In the genomic region with DNA sequence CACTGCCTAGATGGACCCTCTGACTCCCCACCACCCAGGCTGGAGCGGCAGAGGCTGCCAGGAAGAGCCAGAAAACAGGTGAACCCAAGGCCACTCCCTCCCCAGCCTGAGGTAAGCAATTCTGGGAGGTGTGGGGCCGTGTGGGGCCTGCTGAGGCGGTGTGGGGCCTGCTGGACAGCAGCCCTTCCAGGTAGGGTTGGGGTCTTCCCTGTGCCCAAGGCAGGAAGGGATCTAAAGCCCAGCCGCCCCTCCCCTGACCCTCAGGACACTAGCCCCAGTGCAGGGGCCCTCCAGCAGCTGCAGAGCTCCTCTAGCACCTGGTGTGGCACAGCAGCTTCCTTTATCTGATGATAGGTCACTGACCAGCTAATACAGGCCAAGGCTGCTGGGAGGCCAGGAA, we compare ENCODE assay signal across 16 cellular contexts.
DNase-seq lines count a peak whose midpoint lies in the region; ATAC-seq and TF ChIP-seq lines count a peak whose summit lies in the region.
"Had no signal": no experiment of that assay in that cellular context is flagged by ENCODE, and none has a peak within 500 bp of the region (broad histone marks: within the 10 kb centered on the region; RNA-seq: fewer than 3 reads in every experiment).

No MANE protein-coding gene starts in this region.

- no peak overlapping the region for H2AK5ac ChIP-seq in neuronal stem cell (ENCODE audit: low read depth, low read length)

- no peak overlapping the region for H2BK12ac ChIP-seq in neuronal stem cell (ENCODE audit: low read length)

- peaks cover 7% of the 10 kb centered on the region for H3K9me3 ChIP-seq in DND-41 (ENCODE audit: insufficient read depth, low read length, severe bottlenecking)
- H3K9me3 ChIP-seq in duodenal mucosa (ENCODE audit: control insufficient read depth in 1 of 2, low read length in 2 of 2): peaks cover 0 to 15% of the 10 kb centered on the region in 2 donors
- peaks cover 0 to 1% of the 10 kb centered on the region in 2 donors for H3K9me3 ChIP-seq in neuronal stem cell (replicated peaks in 1 of 2; ENCODE audit: control insufficient read depth in 2 of 2, insufficient read depth in 1 of 2, low read depth in 1 of 2, low read length in 2 of 2)

- TF ChIP-seq CTCF in DND-41 (IDR thresholded peaks at IDR 0.05; ENCODE audit: borderline replicate concordance, extremely low read depth, low read length, poor library complexity, severe bottlenecking) (no peak), GM13976 (IDR thresholded peaks at IDR 0.05; ENCODE audit: borderline replicate concordance, control extremely low read depth, extremely low read depth, insufficient read depth, missing control alignments) (no peak)

- H2BK120ac ChIP-seq in neuronal stem cell (ENCODE audit: low read depth, low read length): no peak overlapping the region

- no peak overlapping the region for H2BK5ac ChIP-seq in neuronal stem cell (ENCODE audit: low read length)

- H3K4ac ChIP-seq in neuronal stem cell (ENCODE audit: low read length): no peak overlapping the region

- no peak for ATAC-seq in DND-41 (ENCODE audit: insufficient read depth, low read depth)

- H4K8ac ChIP-seq in neuronal stem cell (ENCODE audit: low read depth, low read length): no peak overlapping the region

- in situ Hi-C loops in KBM-7 (cut with MboI; ENCODE audit: low pct_unique_long_range_greater_than_20kb, low sequenced_read_pairs): no loop called here
- in situ Hi-C loops in GM13976 (cut with MboI; ENCODE audit: low sequenced_read_pairs, unreplicated experiment): no loop called here

- H4K20me1 ChIP-seq in DND-41 (ENCODE audit: insufficient read depth, low read length): no peaks in the 10 kb centered on the region

- H2AFZ ChIP-seq in DND-41 (ENCODE audit: low read depth, low read length) (no peak overlapping the region), neuronal stem cell (ENCODE audit: low read length) (no peak overlapping the region)
- H2AFZ ChIP-seq: GM23248 had no signal

- H3K27ac ChIP-seq in DND-41 (ENCODE audit: low read length) (no peak overlapping the region), duodenal mucosa (ENCODE audit: low read depth, low read length) (no peak overlapping the region), neuronal stem cell (replicated peaks; ENCODE audit: low read length) (no peak overlapping the region)
- H3K27ac ChIP-seq: GM23248, HL-60 had no signal

- H3K79me1 ChIP-seq in neuronal stem cell (ENCODE audit: low read depth, low read length): no peaks in the 10 kb centered on the region

- no CpG with 5 or more reads among the region's 4 CpGs for WGBS in neuronal stem cell (ENCODE audit: extremely low coverage in 2 of 2, insufficient read length in 2 of 2, insufficient replicate concordance in 1 of 2), 2 donors

- H3K23ac ChIP-seq in neuronal stem cell (ENCODE audit: low read depth, low read length, poor library complexity): no peak overlapping the region

- H2BK15ac ChIP-seq in neuronal stem cell (ENCODE audit: low read length): peak overlapping the region; percentile 42

- H3K36me3 ChIP-seq in DND-41 (ENCODE audit: insufficient read depth, low read length) (no peaks in the 10 kb centered on the region), H7 (replicated peaks; ENCODE audit: control insufficient read depth, insufficient read depth, low read length) (no peaks in the 10 kb centered on the region), duodenal mucosa (ENCODE audit: control insufficient read depth in 1 of 2, insufficient read depth in 2 of 2, low read length in 2 of 2) (no peaks in the 10 kb centered on the region), neuronal stem cell (replicated peaks in 1 of 2; ENCODE audit: control insufficient read depth in 2 of 2, insufficient read depth in 2 of 2, low read length in 2 of 2) (no peaks in the 10 kb centered on the region)
- H3K36me3 ChIP-seq: HAP-1 had no signal

- H3K4me2 ChIP-seq in DND-41 (ENCODE audit: insufficient read depth, low read length) (no peak overlapping the region), neuronal stem cell (ENCODE audit: insufficient read depth, low read length, poor library complexity, severe bottlenecking) (no peak overlapping the region)

- no peaks in the 10 kb centered on the region for H3K27me3 ChIP-seq in DND-41 (ENCODE audit: insufficient read depth, low read length, poor library complexity)
- H3K27me3 ChIP-seq in H7 (ENCODE audit: control insufficient read depth, insufficient read depth, low read length): no peaks in the 10 kb centered on the region
- H3K27me3 ChIP-seq in duodenal mucosa (ENCODE audit: control insufficient read depth in 1 of 2, insufficient read depth in 2 of 2, low read length in 2 of 2): no peaks in the 10 kb centered on the region
- peaks cover 0 to 28% (median 0%) of the 10 kb centered on the region in 3 experiments for H3K27me3 ChIP-seq in neuronal stem cell (ENCODE audit: control insufficient read depth in 3 of 3, insufficient read depth in 3 of 3, low read depth in 1 of 3, low read length in 3 of 3)

- DNase-seq in DND-41 (peak; percentile 1), H7 (peak; percentile 47), neuronal stem cell (ENCODE audit: low spot score) (no peak), KBM-7 (no peak), GM13976 (ENCODE audit: low spot score) (no peak)
- no peak for DNase-seq in activated CD4-positive, alpha-beta T cell treated with anti-CD3 and anti-CD28 coated beads for 4 hours
- DNase-seq: C1 segment of cervical spinal cord; CD4-positive, alpha-beta T cell; DMS79; EL; GDM1; GM23248; HFFc6 had no signal

- no peak overlapping the region for H4K91ac ChIP-seq in neuronal stem cell (ENCODE audit: low read depth, low read length, poor library complexity)

- H3K4me1 ChIP-seq in DND-41 (ENCODE audit: insufficient read depth, low read length) (peaks cover 5% of the 10 kb centered on the region; the same call in 1 of the 2 replicates), duodenal mucosa (ENCODE audit: control insufficient read depth in 1 of 2, insufficient read depth in 2 of 2, low read length in 2 of 2) (peaks cover 27 to 28% of the 10 kb centered on the region in 2 donors), neuronal stem cell (ENCODE audit: control insufficient read depth in 2 of 2, insufficient read depth in 1 of 2, low read depth in 1 of 2, low read length in 2 of 2) (peaks cover 5 to 10% of the 10 kb centered on the region in 2 donors)

- H3K18ac ChIP-seq in neuronal stem cell (ENCODE audit: low read length): no peak overlapping the region

- no peak overlapping the region for H3K4me3 ChIP-seq in DND-41 (ENCODE audit: low read depth in 1 of 2, low read length in 2 of 2)
- H3K4me3 ChIP-seq in H7 (ENCODE audit: insufficient read depth, low read depth, low read length): no peak overlapping the region
- peak overlapping the region; percentile 12 to 27 for H3K4me3 ChIP-seq in duodenal mucosa (ENCODE audit: low read depth in 1 of 2, low read length in 2 of 2)
- H3K4me3 ChIP-seq in neuronal stem cell (ENCODE audit: low read length in 2 of 2): no peak overlapping the region
- H3K4me3 ChIP-seq: GM23248, HAP-1 had no signal

- peak overlapping the region; percentile 73 for H3K14ac ChIP-seq in neuronal stem cell (ENCODE audit: low read length)

- no peak overlapping the region for H3K9ac ChIP-seq in DND-41 (ENCODE audit: low read depth, low read length)
- H3K9ac ChIP-seq in duodenal mucosa (ENCODE audit: low read depth in 1 of 2, low read length in 2 of 2): no peak overlapping the region
- H3K9ac ChIP-seq in neuronal stem cell (ENCODE audit: low read depth, low read length, poor library complexity): peak overlapping the region; percentile 50
- H3K9ac ChIP-seq: GM23248 had no signal

- no peaks in the 10 kb centered on the region for H3K79me2 ChIP-seq in DND-41 (ENCODE audit: insufficient read depth, low read length)

Comparison
In these comparisons a context has a peak if more than half of its experiments do, and no peak if none do; other contexts are left out.
1. DNase-seq: peak in DND-41 (single experiment) and H7 (single experiment); none in neuronal stem cell (single experiment), activated CD4-positive, alpha-beta T cell treated with anti-CD3 and anti-CD28 coated beads for 4 hours (0 of 2), KBM-7 (single experiment) and GM13976 (single experiment).
2. H3K4me3 ChIP-seq: peak in duodenal mucosa (2 of 2); none in DND-41 (0 of 2), H7 (single experiment) and neuronal stem cell (0 of 2).